In the genomic region with DNA sequence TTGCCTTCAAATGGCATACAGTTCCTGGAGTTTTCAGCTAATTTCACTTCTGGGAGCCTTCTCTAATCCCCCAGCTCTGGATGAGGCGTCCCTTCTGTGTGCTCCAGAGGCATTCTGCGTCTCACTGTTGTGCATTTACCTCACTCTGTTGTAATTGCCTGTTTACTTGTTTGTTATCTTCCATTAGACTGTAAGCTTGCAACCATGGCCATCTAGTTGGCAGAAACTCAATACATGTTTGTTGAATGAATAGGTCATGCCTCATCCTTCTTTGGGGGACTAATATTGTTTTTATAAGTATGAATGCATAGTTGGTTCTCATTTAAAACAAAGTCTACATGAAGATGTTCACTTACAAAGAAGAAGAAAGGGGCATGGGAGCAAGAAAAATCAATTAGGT, we compare ENCODE assay signal across 17 cellular contexts.
"Had no signal": no experiment of that assay in that cellular context is flagged by ENCODE, and none has a peak within 500 bp of the region (broad histone marks: within the 10 kb centered on the region; RNA-seq: fewer than 3 reads in every experiment).

No MANE protein-coding gene starts in this region.

- H3K27me3 ChIP-seq: testis, upper lobe of right lung had no signal

- H3K4me3 Mint-ChIP-seq: activated naive CD4-positive, alpha-beta T cell treated with anti-CD3 and anti-CD28 coated beads, Interleukin-2, amount 10 ng/mL, durations not matched to agents 7 days and 5 days; central memory CD8-positive, alpha-beta T cell; naive thymus-derived CD4-positive, alpha-beta T cell had no signal

- H3K4me3 ChIP-seq: coronary artery, lung, mucosa of descending colon, skin epidermis, testis, upper lobe of right lung had no signal

- H3K27ac Mint-ChIP-seq: activated naive CD4-positive, alpha-beta T cell treated with anti-CD3 and anti-CD28 coated beads, Interleukin-2, amount 10 ng/mL, durations not matched to agents 7 days and 5 days had no signal

- H3K27ac ChIP-seq: skin epidermis, upper lobe of right lung, VCaP had no signal

- H3K9me3 Mint-ChIP-seq: activated naive CD4-positive, alpha-beta T cell treated with anti-CD3 and anti-CD28 coated beads, Interleukin-2, amount 10 ng/mL, durations not matched to agents 7 days and 5 days; central memory CD8-positive, alpha-beta T cell; naive thymus-derived CD4-positive, alpha-beta T cell had no signal

- ATAC-seq: left cardiac atrium; stimulated activated naive CD8-positive, alpha-beta T cell treated with anti-CD3 and anti-CD28 coated beads, Interleukin-15, Interleukin-2, amounts not matched to agents 100 U/mL and 50 U/mL, for 24 hours had no signal

- H3K4me1 Mint-ChIP-seq: central memory CD8-positive, alpha-beta T cell had no signal

- H3K9me3 ChIP-seq: mucosa of descending colon, testis, upper lobe of right lung had no signal

- H3K36me3 Mint-ChIP-seq: activated naive CD4-positive, alpha-beta T cell treated with anti-CD3 and anti-CD28 coated beads, Interleukin-2, amount 10 ng/mL, durations not matched to agents 7 days and 5 days had no signal

- DNase-seq: activated CD4-positive, alpha-beta T cell treated with anti-CD3 and anti-CD28 coated beads for 1 hour; activated CD4-positive, alpha-beta T cell treated with anti-CD3 and anti-CD28 coated beads, Interleukin-2, amount 50 U/mL, for 4 hours; activated naive CD4-positive, alpha-beta T cell treated with anti-CD3 and anti-CD28 coated beads, Interleukin-2, amount 10 ng/mL, durations not matched to agents 7 days and 5 days; activated T-cell treated with anti-CD3 and anti-CD28 coated beads, Interleukin-2, amount 50 U/mL, for 1 hour; effector CD8-positive, alpha-beta T cell; left cardiac atrium; naive thymus-derived CD4-positive, alpha-beta T cell; posterior cingulate gyrus; stimulated activated naive CD8-positive, alpha-beta T cell treated with anti-CD3 and anti-CD28 coated beads, Interleukin-15, Interleukin-2, amounts not matched to agents 100 U/mL and 50 U/mL, for 24 hours; testis; upper lobe of right lung had no signal
